Comparison of ENCODE assay signal across 8 cellular contexts in the genomic region with DNA sequence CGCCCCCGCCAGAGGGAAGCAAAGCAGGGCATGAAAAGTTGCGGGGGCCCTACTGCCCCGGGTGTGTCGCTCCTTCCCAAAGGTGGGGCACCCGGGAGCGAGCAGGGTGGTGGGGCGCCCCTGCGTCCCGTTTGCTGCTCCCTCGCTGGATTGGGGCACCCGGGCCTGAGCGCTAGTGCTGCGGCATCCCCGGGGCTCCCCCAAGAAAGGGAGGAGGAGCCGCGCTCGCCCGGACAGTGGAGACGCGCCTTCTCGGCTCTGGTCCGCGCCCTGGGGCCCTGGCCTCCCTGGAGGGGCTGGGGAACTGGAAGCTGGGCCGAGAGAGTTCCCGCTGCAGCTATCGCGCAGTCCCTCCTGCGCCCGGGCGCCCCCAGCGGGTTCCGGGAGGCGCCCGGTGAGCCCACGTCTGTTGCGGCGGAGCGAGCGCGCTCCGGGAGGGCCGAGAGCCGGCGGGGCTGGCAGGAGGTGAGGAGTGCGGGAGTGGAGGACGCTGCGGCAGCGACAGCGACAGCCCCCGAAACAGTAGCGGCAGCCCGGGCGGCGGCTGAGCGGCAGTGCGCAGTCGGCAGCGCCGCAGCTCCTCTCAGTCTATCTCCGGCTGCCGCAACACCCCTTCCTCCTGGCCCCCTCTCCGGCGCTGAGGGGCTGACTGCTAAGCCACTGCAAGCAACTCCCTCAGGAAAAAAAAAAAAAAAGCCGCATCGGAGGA. TPM values are rescaled to one million over a fixed set of nuclear protein-coding genes. Genes with fewer than 3 reads are reported as not detected.
DNase-seq lines count a peak whose midpoint lies in the region; ATAC-seq and TF ChIP-seq lines count a peak whose summit lies in the region.

No MANE protein-coding gene starts in this region.

- no peaks in the 10 kb centered on the region for H3K36me3 Mint-ChIP-seq in activated CD4-positive, alpha-beta T cell treated with anti-CD3 and anti-CD28 coated beads, Interleukin-2, amount 10 ng/mL, durations not matched to agents 24 days and 14 days (ENCODE audit: low read depth)

- H3K27ac Mint-ChIP-seq in activated CD4-positive, alpha-beta T cell treated with anti-CD3 and anti-CD28 coated beads, Interleukin-2, amount 10 ng/mL, durations not matched to agents 24 days and 14 days, result no peak overlapping the region

- H3K27ac ChIP-seq in ascending aorta, result peak overlapping the region in 1 of 2 donors; percentile 14
- H3K27ac ChIP-seq in hepatocyte, result no peak overlapping the region
- H3K27ac ChIP-seq in rectal smooth muscle tissue (ENCODE audit: low read depth, low read length), result no peak overlapping the region

- no peak overlapping the region for H3K9ac ChIP-seq in rectal smooth muscle tissue (ENCODE audit: low read length)

- under 1% methylated on average over 57 of the region's 66 CpGs for WGBS in hepatocyte (ENCODE audit: low lambda C conversion rate, missing lambda C conversion rate)

- H3K4me1 ChIP-seq in ascending aorta (peaks cover 2 to 3% of the 10 kb centered on the region in 2 donors), hepatocyte (ENCODE audit: insufficient read depth) (no peaks in the 10 kb centered on the region), rectal smooth muscle tissue (ENCODE audit: control insufficient read depth, insufficient read depth, low read length) (peaks cover 3% of the 10 kb centered on the region)

- H4K20me1 ChIP-seq in hepatocyte (ENCODE audit: insufficient read depth, poor library complexity, severe bottlenecking), result no peaks in the 10 kb centered on the region

- peak in 1 of 3 experiments; percentile 17 for TF ChIP-seq CTCF in ascending aorta (IDR thresholded peaks at IDR 0.05)
- peak; percentile 25 for TF ChIP-seq CTCF in hepatocyte (IDR thresholded peaks at IDR 0.05; ENCODE audit: poor library complexity)

- peak; percentile 60 for DNase-seq in activated CD4-positive, alpha-beta T cell treated with anti-CD3 and anti-CD28 coated beads, Interleukin-2, amount 10 ng/mL, durations not matched to agents 24 days and 14 days
- DNase-seq in activated CD4-positive, alpha-beta T cell treated with anti-CD3 and anti-CD28 coated beads for 4 hours, result no peak
- peak; percentile 74 for DNase-seq in NCI-H1092 treated with DMSO at 0.1 percent for 48 hours (lab: John Stamatoyannopoulos, UW)
- DNase-seq in ascending aorta (ENCODE audit: low spot score in 2 of 2), result no peak
- DNase-seq in hepatocyte (ENCODE audit: low spot score), result peak; percentile 61
- DNase-seq in MV-4-11 (lab: John Stamatoyannopoulos, UW), result no peak

- H2AFZ ChIP-seq in hepatocyte, result peak overlapping the region; percentile 84

- intact Hi-C loops in activated CD4-positive, alpha-beta T cell treated with anti-CD3 and anti-CD28 coated beads, Interleukin-2, amount 10 ng/mL, durations not matched to agents 24 days and 14 days (cut with micrococcal nuclease), result no loop called here
- intact Hi-C loops in ascending aorta (cut with DNase I), result no loop called here

- H3K27me3 Mint-ChIP-seq in activated CD4-positive, alpha-beta T cell treated with anti-CD3 and anti-CD28 coated beads, Interleukin-2, amount 10 ng/mL, durations not matched to agents 24 days and 14 days, result peaks cover 65% of the 10 kb centered on the region

- no peak for ATAC-seq in GM21723 (IDR thresholded peaks at IDR 0.05; ENCODE audit: unreplicated experiment)

- H3K27me3 ChIP-seq in ascending aorta (peaks cover 5% of the 10 kb centered on the region), hepatocyte (peaks cover 85% of the 10 kb centered on the region), rectal smooth muscle tissue (ENCODE audit: control insufficient read depth, insufficient read depth, low read length) (peaks cover 4% of the 10 kb centered on the region)

- H3K79me2 ChIP-seq in hepatocyte, result no peaks in the 10 kb centered on the region

- H3K4me3 ChIP-seq in ascending aorta (peak overlapping the region; percentile 63 to 65), hepatocyte (peak overlapping the region; percentile 88), rectal smooth muscle tissue (ENCODE audit: low read length) (peak overlapping the region; percentile 63)

- H3K4me3 Mint-ChIP-seq in activated CD4-positive, alpha-beta T cell treated with anti-CD3 and anti-CD28 coated beads, Interleukin-2, amount 10 ng/mL, durations not matched to agents 24 days and 14 days, result peak overlapping the region; percentile 59

- no peaks in the 10 kb centered on the region for H3K9me3 ChIP-seq in ascending aorta
- H3K9me3 ChIP-seq in hepatocyte (ENCODE audit: low read depth), result no peaks in the 10 kb centered on the region

- H3K4me1 Mint-ChIP-seq in activated CD4-positive, alpha-beta T cell treated with anti-CD3 and anti-CD28 coated beads, Interleukin-2, amount 10 ng/mL, durations not matched to agents 24 days and 14 days, result peaks cover 2% of the 10 kb centered on the region

- H3K36me3 ChIP-seq in ascending aorta (no peaks in the 10 kb centered on the region), hepatocyte (replicated peaks; ENCODE audit: insufficient read depth, low read depth) (no peaks in the 10 kb centered on the region), rectal smooth muscle tissue (ENCODE audit: control insufficient read depth, insufficient read depth, low read length) (no peaks in the 10 kb centered on the region)

- peak overlapping the region; percentile 99 for H3K4me2 ChIP-seq in hepatocyte

- no peaks in the 10 kb centered on the region for H3K9me2 ChIP-seq in hepatocyte (replicated peaks; ENCODE audit: insufficient read depth)

- H3K9me3 Mint-ChIP-seq in activated CD4-positive, alpha-beta T cell treated with anti-CD3 and anti-CD28 coated beads, Interleukin-2, amount 10 ng/mL, durations not matched to agents 24 days and 14 days, result no peaks in the 10 kb centered on the region

RNA-seq across cellular contexts. Expression of gene BMPER, which starts 0.5 kb away (rescaled TPM):
- total RNA-seq in activated CD4-positive, alpha-beta T cell treated with anti-CD3 and anti-CD28 coated beads, Interleukin-2, amount 10 ng/mL, durations not matched to agents 24 days and 14 days, result not detected in 2 replicates
- total RNA-seq in ascending aorta, result not detected
- total RNA-seq in hepatocyte, result 3.8 and 6.3 TPM in 2 replicates
- 4.4 and 4.5 TPM in 2 replicates for polyA plus RNA-seq in hepatocyte

Comparison
In these comparisons a context has a peak if more than half of its experiments do, and no peak if none do; other contexts are left out.
1. DNase-seq: peak in activated CD4-positive, alpha-beta T cell treated with anti-CD3 and anti-CD28 coated beads, Interleukin-2, amount 10 ng/mL, durations not matched to agents 24 days and 14 days (single experiment), NCI-H1092 treated with DMSO at 0.1 percent for 48 hours (single experiment) and hepatocyte (single experiment); none in activated CD4-positive, alpha-beta T cell treated with anti-CD3 and anti-CD28 coated beads for 4 hours (0 of 2), ascending aorta (0 of 2) and MV-4-11 (single experiment).
2. Peak in every context shown above with its lines, with median percentiles within 50 percentile points of each other: H3K4me3 ChIP-seq.